In the genomic region with DNA sequence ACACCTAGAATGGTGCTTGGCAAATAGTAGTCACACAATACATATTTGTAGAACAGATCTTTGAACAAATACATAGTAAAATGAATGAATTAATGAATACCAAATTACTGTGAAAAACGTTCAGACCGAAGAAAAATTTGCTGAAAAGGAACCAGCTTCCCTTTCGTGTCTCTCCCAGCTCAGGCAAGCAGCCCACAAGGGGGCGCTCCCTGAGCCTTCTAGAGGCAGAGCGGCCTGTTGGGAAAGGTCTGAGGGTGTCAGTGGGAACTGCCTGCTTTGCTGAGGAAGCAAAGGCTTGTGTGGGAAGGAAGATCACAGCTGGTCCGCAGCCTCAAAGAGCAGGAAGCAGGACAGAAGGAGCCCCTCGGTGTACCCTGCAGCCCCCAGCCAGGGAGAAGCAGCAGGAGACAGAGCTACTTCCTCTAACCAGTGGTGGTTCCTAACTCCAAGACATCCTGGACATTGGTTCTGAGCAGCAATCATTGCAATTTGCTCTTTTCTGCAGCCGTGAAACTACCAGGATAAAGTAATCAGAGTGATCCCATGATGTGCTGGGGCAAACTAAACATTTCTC, we compare ENCODE assay signal across 9 cellular contexts.
DNase-seq lines count a peak whose midpoint lies in the region; ATAC-seq and TF ChIP-seq lines count a peak whose summit lies in the region.
"Had no signal": no experiment of that assay in that cellular context is flagged by ENCODE, and none has a peak within 500 bp of the region (broad histone marks: within the 10 kb centered on the region; RNA-seq: fewer than 3 reads in every experiment).

No MANE protein-coding gene starts in this region.

- no peaks in the 10 kb centered on the region for H3K9me3 Mint-ChIP-seq in activated CD4-positive, alpha-beta T cell treated with anti-CD3 and anti-CD28 coated beads for 36 hours (ENCODE audit: low read depth)

- H4K20me1 ChIP-seq in OCI-LY1 (ENCODE audit: insufficient read depth, low read length): no peaks in the 10 kb centered on the region

- peak; percentile 80 for TF ChIP-seq CTCF in OCI-LY1 (IDR thresholded peaks at IDR 0.05; ENCODE audit: low read length)
- TF ChIP-seq CTCF in epithelial cell of esophagus (IDR thresholded peaks at IDR 0.05; ENCODE audit: insufficient read depth, low read depth, low read length, missing control alignments): peak; percentile 17

- H3K4me1 ChIP-seq in OCI-LY1 (ENCODE audit: insufficient read depth, low read length, severe bottlenecking): no peaks in the 10 kb centered on the region

- H3K4me3 Mint-ChIP-seq in activated CD4-positive, alpha-beta T cell treated with anti-CD3 and anti-CD28 coated beads for 36 hours: no peak overlapping the region
- H3K4me3 Mint-ChIP-seq: dendritic cell treated with granulocyte-macrophage colony-stimulating factor and Interleukin-4, amounts not matched to agents 40 ng/mL and 50 ng/mL, for 4 days had no signal

- no peak for ATAC-seq in activated CD4-positive, alpha-beta T cell treated with anti-CD3 and anti-CD28 coated beads for 36 hours

- H3K36me3 ChIP-seq in OCI-LY1 (ENCODE audit: insufficient read depth, low read length): no peaks in the 10 kb centered on the region

- no peaks in the 10 kb centered on the region for H3F3A ChIP-seq in OCI-LY1 (ENCODE audit: insufficient read depth, low read length)

- no peak overlapping the region for H3K27ac ChIP-seq in OCI-LY1 (ENCODE audit: low read depth, low read length, poor library complexity, severe bottlenecking)

- no peak overlapping the region for H3K9ac ChIP-seq in OCI-LY1 (ENCODE audit: low read length)

- no peaks in the 10 kb centered on the region for H3K9me3 ChIP-seq in OCI-LY1 (ENCODE audit: low read length)

- H3K79me2 ChIP-seq in OCI-LY1 (ENCODE audit: insufficient read depth, low read length): no peaks in the 10 kb centered on the region

- no peak overlapping the region for H3K4me3 ChIP-seq in OCI-LY1 (ENCODE audit: low read depth, low read length, poor library complexity, severe bottlenecking)
- H3K4me3 ChIP-seq in epithelial cell of esophagus (ENCODE audit: low read length): no peak overlapping the region

- CTCF ChIA-PET in activated CD4-positive, alpha-beta T cell treated with anti-CD3 and anti-CD28 coated beads for 36 hours (lab: Charles Lee): interaction anchor here (0.6 kb wide), 1 partner anchor 36 kb away, joined by 3 read pairs; no protein-coding TSS in a partner anchor

- intact Hi-C loops in activated CD4-positive, alpha-beta T cell treated with anti-CD3 and anti-CD28 coated beads for 36 hours (cut with DNase I, micrococcal nuclease): no loop called here

- peaks cover 1% of the 10 kb centered on the region for H3K27me3 Mint-ChIP-seq in activated CD4-positive, alpha-beta T cell treated with anti-CD3 and anti-CD28 coated beads for 36 hours
- H3K27me3 Mint-ChIP-seq: dendritic cell treated with granulocyte-macrophage colony-stimulating factor and Interleukin-4, amounts not matched to agents 40 ng/mL and 50 ng/mL, for 4 days had no signal

- H3K36me3 Mint-ChIP-seq in activated CD4-positive, alpha-beta T cell treated with anti-CD3 and anti-CD28 coated beads for 36 hours (ENCODE audit: low read depth): no peaks in the 10 kb centered on the region

- peak; percentile 70 for DNase-seq in activated CD4-positive, alpha-beta T cell treated with anti-CD3 and anti-CD28 coated beads for 36 hours
- no peak for DNase-seq in activated CD4-positive, alpha-beta T cell treated with anti-CD3 and anti-CD28 coated beads, Interleukin-2, amount 50 U/mL, for 1 hour
- DNase-seq in epithelial cell of esophagus (ENCODE audit: low read depth): no peak
- DNase-seq in stimulated activated CD8-positive, alpha-beta memory T cell treated with anti-CD3 and anti-CD28 coated beads, Interleukin-15, amount 100 ng/mL, for 48 hours (ENCODE audit: low read depth in 2 of 2): peak; percentile 14 to 17
- DNase-seq in T-helper 9 cell: no peak
- DNase-seq in activated naive CD4-positive, alpha-beta T cell treated with Interleukin-2 at 50 U/mL for 16 hours: no peak
- no peak for DNase-seq in NCI-H510A (lab: John Stamatoyannopoulos, UW)

- H3K4me1 Mint-ChIP-seq in activated CD4-positive, alpha-beta T cell treated with anti-CD3 and anti-CD28 coated beads for 36 hours: no peaks in the 10 kb centered on the region

- no peak overlapping the region for H2AFZ ChIP-seq in OCI-LY1 (ENCODE audit: low read length)

- no peaks in the 10 kb centered on the region for H3K9me2 ChIP-seq in OCI-LY1 (ENCODE audit: low read depth, low read length)

- H3K27ac Mint-ChIP-seq in activated CD4-positive, alpha-beta T cell treated with anti-CD3 and anti-CD28 coated beads for 36 hours: no peak overlapping the region
- H3K27ac Mint-ChIP-seq: dendritic cell treated with granulocyte-macrophage colony-stimulating factor and Interleukin-4, amounts not matched to agents 40 ng/mL and 50 ng/mL, for 4 days had no signal

- no peaks in the 10 kb centered on the region for H3K27me3 ChIP-seq in OCI-LY1 (ENCODE audit: insufficient read depth, low read length)

- POLR2A ChIA-PET in activated CD4-positive, alpha-beta T cell treated with anti-CD3 and anti-CD28 coated beads for 36 hours (lab: Charles Lee): no interaction called here

- no peak overlapping the region for H3K4me2 ChIP-seq in OCI-LY1 (ENCODE audit: low read length)

Comparison
In these comparisons a context has a peak if more than half of its experiments do, and no peak if none do; other contexts are left out.
1. DNase-seq: peak in activated CD4-positive, alpha-beta T cell treated with anti-CD3 and anti-CD28 coated beads for 36 hours (single experiment) and stimulated activated CD8-positive, alpha-beta memory T cell treated with anti-CD3 and anti-CD28 coated beads, Interleukin-15, amount 100 ng/mL, for 48 hours (2 of 2); none in activated CD4-positive, alpha-beta T cell treated with anti-CD3 and anti-CD28 coated beads, Interleukin-2, amount 50 U/mL, for 1 hour (single experiment), epithelial cell of esophagus (single experiment), T-helper 9 cell (single experiment), activated naive CD4-positive, alpha-beta T cell treated with Interleukin-2 at 50 U/mL for 16 hours (single experiment) and NCI-H510A (single experiment).